10 cellular contexts compared by ENCODE assay signal in genomic region chr1:165424454-165425283, GRCh38. TPM values are rescaled to one million over a fixed set of nuclear protein-coding genes. Genes with fewer than 3 reads are reported as not detected.
DNase-seq lines count a peak whose midpoint lies in the region; ATAC-seq and TF ChIP-seq lines count a peak whose summit lies in the region.
"Had no signal": no experiment of that assay in that cellular context is flagged by ENCODE, and none has a peak within 500 bp of the region (broad histone marks: within the 10 kb centered on the region; RNA-seq: fewer than 3 reads in every experiment).

No MANE protein-coding gene starts in this region.

- H3K9ac ChIP-seq in IMR-90 (ENCODE audit: low read depth, low read length), result no peak overlapping the region

- H3K23ac ChIP-seq in IMR-90 (ENCODE audit: low read depth, low read length), result no peak overlapping the region

- POLR2A ChIA-PET in IMR-90 (lab: Charles Lee; ENCODE audit: unreplicated experiment), result no interaction called here

- H3K18ac ChIP-seq in IMR-90 (ENCODE audit: low read depth, low read length), result no peak overlapping the region

- no peak overlapping the region for H2AK5ac ChIP-seq in IMR-90 (ENCODE audit: low read depth, low read length)

- H2BK20ac ChIP-seq in IMR-90 (ENCODE audit: low read depth, low read length), result no peak overlapping the region

- H3K4ac ChIP-seq in IMR-90 (ENCODE audit: low read depth, low read length), result no peak overlapping the region

- H3K9me3 ChIP-seq in IMR-90 (ENCODE audit: control insufficient read depth, insufficient read depth, low read length), result no peaks in the 10 kb centered on the region
- H3K9me3 ChIP-seq in sigmoid colon, result no peaks in the 10 kb centered on the region
- H3K9me3 ChIP-seq in tibial artery, result no peaks in the 10 kb centered on the region

- H3K4me1 ChIP-seq in IMR-90 (ENCODE audit: control insufficient read depth, insufficient read depth, low read length) (no peaks in the 10 kb centered on the region), sigmoid colon (peaks cover 0 to 10% (median 0%) of the 10 kb centered on the region in 4 donors), tibial artery (peaks cover 0 to 7% (median 1%) of the 10 kb centered on the region in 4 donors)

- H2BK5ac ChIP-seq in IMR-90 (ENCODE audit: low read depth, low read length, poor library complexity, severe bottlenecking), result no peak overlapping the region

- ATAC-seq in GM18870 (IDR thresholded peaks at IDR 0.05; ENCODE audit: unreplicated experiment) (peak; percentile 76), IMR-90 (ENCODE audit: low read depth) (0 out of 2 replicates have a peak, but pooled peaks have one; percentile 17), GM19455 (IDR thresholded peaks at IDR 0.05; ENCODE audit: unreplicated experiment) (no peak)

- DNase-seq in IMR-90 (no peak), coronary artery (ENCODE audit: low spot score) (no peak), sigmoid colon (no peak), tibial artery (no peak), DMS114 treated with DMSO at 0.1 percent for 48 hours (lab: John Stamatoyannopoulos, UW; ENCODE audit: unreplicated experiment) (no peak), SW 1271 (lab: John Stamatoyannopoulos, UW) (no peak)
- DNase-seq: mesendoderm, NCI-H446 treated with DMSO at 0.1 percent for 48 hours had no signal

- TF ChIP-seq EP300 in sigmoid colon (IDR thresholded peaks at IDR 0.05), result no peak

- CTCF ChIA-PET in IMR-90 (lab: Yijun Ruan, JAX), result interaction anchor here (0.7 kb wide), 1 partner anchor 12 kb away, joined by 3 read pairs; no protein-coding TSS in a partner anchor

- no peak overlapping the region; the same call in 1 of the 2 replicates for H3K4me2 ChIP-seq in IMR-90 (ENCODE audit: low read depth, low read length)

- H3K9me1 ChIP-seq in IMR-90 (ENCODE audit: insufficient read depth, low read length), result no peaks in the 10 kb centered on the region

- H4K91ac ChIP-seq in IMR-90 (ENCODE audit: insufficient read depth, low read depth, low read length), result no peak overlapping the region

- peak overlapping the region; percentile 31 for H2AK9ac ChIP-seq in IMR-90 (replicated peaks; ENCODE audit: low read depth, low read length, poor library complexity)

- 42% methylated on average over 7 of the region's 10 CpGs; no CpG with 5 or more reads in 1 of the 2 experiments for WGBS in IMR-90 (ENCODE audit: extremely low coverage in 2 of 2, insufficient read length in 1 of 2), 2 experiments
- WGBS in sigmoid colon, 2 donors, result 59 to 70% methylated on average over 10 of the region's 10 CpGs

- peaks cover 1% of the 10 kb centered on the region; the same call in 1 of the 2 replicates for H3K27me3 ChIP-seq in IMR-90 (ENCODE audit: control insufficient read depth, insufficient read depth, low read length)
- no peaks in the 10 kb centered on the region for H3K27me3 ChIP-seq in sigmoid colon
- no peaks in the 10 kb centered on the region for H3K27me3 ChIP-seq in tibial artery

- H3K56ac ChIP-seq in IMR-90 (ENCODE audit: extremely low read depth, insufficient read depth, low read length), result no peak overlapping the region

- no peak overlapping the region for H4K5ac ChIP-seq in IMR-90 (ENCODE audit: low read depth, low read length)

- no TSS peak for BruUV-seq in IMR-90 (replicated peaks; lab: Mats Ljungman, UMichigan)

- no peak overlapping the region for H2BK15ac ChIP-seq in IMR-90 (ENCODE audit: low read depth, low read length)

- no peak for TF ChIP-seq RAD21 in IMR-90 (IDR thresholded peaks at IDR 0.05; ENCODE audit: low read length)

- H3K4me3 ChIP-seq in IMR-90 (ENCODE audit: insufficient read depth, low read depth, low read length), result no peak overlapping the region
- peak overlapping the region; percentile 56 for H3K4me3 ChIP-seq in coronary artery
- H3K4me3 ChIP-seq in sigmoid colon, result peak overlapping the region in 3 of 4 donors; percentile 1 to 17 (median 14)
- H3K4me3 ChIP-seq in tibial artery, result peak overlapping the region in 1 of 2 donors; percentile 33

- no peak overlapping the region for H3K27ac ChIP-seq in IMR-90 (ENCODE audit: insufficient read depth, low read length)
- peak overlapping the region; percentile 44 to 59 for H3K27ac ChIP-seq in coronary artery
- H3K27ac ChIP-seq in sigmoid colon, result peak overlapping the region; percentile 54 to 62 (median 58)
- H3K27ac ChIP-seq in tibial artery, result peak overlapping the region in 1 of 2 donors; percentile 41

- no peaks in the 10 kb centered on the region for H3K36me3 ChIP-seq in IMR-90 (ENCODE audit: control insufficient read depth, insufficient read depth, low read length)
- H3K36me3 ChIP-seq in sigmoid colon, result no peaks in the 10 kb centered on the region
- H3K36me3 ChIP-seq in tibial artery, result no peaks in the 10 kb centered on the region

- no peak overlapping the region for H2BK120ac ChIP-seq in IMR-90 (ENCODE audit: low read depth, low read length)

- H4K8ac ChIP-seq in IMR-90 (ENCODE audit: low read depth in 2 of 2, low read length in 2 of 2), result no peak overlapping the region

- TF ChIP-seq CTCF in IMR-90 (conservative IDR thresholded peaks at IDR 0.05; ENCODE audit: low read depth, low read length) (no peak), coronary artery (IDR thresholded peaks at IDR 0.05) (no peak), sigmoid colon (IDR thresholded peaks at IDR 0.05) (no peak), tibial artery (IDR thresholded peaks at IDR 0.05) (no peak)

- no peak for TF ChIP-seq POLR2A in IMR-90 (IDR thresholded peaks at IDR 0.05; ENCODE audit: low read depth, low read length)
- TF ChIP-seq POLR2A in sigmoid colon (IDR thresholded peaks at IDR 0.05), result no peak

- peak overlapping the region; percentile 8 for H2AFZ ChIP-seq in IMR-90 (replicated peaks; ENCODE audit: low read length, poor library complexity)

- no peaks in the 10 kb centered on the region for H3K79me1 ChIP-seq in IMR-90 (ENCODE audit: low read depth in 1 of 2, low read length in 2 of 2)

- no peak overlapping the region for H3K14ac ChIP-seq in IMR-90 (replicated peaks; ENCODE audit: low read depth, low read length)

- in situ Hi-C loops in IMR-90 (cut with MboI; ENCODE audit: low sequenced_read_pairs), result no loop called here

- H4K20me1 ChIP-seq in IMR-90 (ENCODE audit: insufficient read depth, low read length), result no peaks in the 10 kb centered on the region

- dilution Hi-C loops in IMR-90 (cut with HindIII; ENCODE audit: low sequenced_read_pairs, unreplicated experiment), result no loop called here

- intact Hi-C loops in IMR-90 (cut with micrococcal nuclease) (no loop called here), sigmoid colon (cut with DNase I) (no loop called here), tibial artery (cut with DNase I; ENCODE audit: low total_unique reads) (no loop called here)

TF ChIP-seq in IMR-90, 13 proteins besides CTCF, POLR2A, EP300 and RAD21:
- no peak for TF ChIP-seq FOS (IDR thresholded peaks at IDR 0.05; ENCODE audit: low read depth, low read length)
- TF ChIP-seq, protein P1, sequence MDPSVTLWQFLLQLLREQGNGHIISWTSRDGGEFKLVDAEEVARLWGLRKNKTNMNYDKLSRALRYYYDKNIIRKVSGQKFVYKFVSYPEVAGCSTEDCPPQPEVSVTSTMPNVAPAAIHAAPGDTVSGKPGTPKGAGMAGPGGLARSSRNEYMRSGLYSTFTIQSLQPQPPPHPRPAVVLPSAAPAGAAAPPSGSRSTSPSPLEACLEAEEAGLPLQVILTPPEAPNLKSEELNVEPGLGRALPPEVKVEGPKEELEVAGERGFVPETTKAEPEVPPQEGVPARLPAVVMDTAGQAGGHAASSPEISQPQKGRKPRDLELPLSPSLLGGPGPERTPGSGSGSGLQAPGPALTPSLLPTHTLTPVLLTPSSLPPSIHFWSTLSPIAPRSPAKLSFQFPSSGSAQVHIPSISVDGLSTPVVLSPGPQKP (IDR thresholded peaks at IDR 0.05; ENCODE audit: borderline replicate concordance, low read depth, low read length), result no peak
- TF ChIP-seq BHLHE40 (IDR thresholded peaks at IDR 0.05; ENCODE audit: low read depth, low read length), result no peak
- TF ChIP-seq, protein P2, sequence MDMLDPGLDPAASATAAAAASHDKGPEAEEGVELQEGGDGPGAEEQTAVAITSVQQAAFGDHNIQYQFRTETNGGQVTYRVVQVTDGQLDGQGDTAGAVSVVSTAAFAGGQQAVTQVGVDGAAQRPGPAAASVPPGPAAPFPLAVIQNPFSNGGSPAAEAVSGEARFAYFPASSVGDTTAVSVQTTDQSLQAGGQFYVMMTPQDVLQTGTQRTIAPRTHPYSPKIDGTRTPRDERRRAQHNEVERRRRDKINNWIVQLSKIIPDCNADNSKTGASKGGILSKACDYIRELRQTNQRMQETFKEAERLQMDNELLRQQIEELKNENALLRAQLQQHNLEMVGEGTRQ (IDR thresholded peaks at IDR 0.05; ENCODE audit: low read depth, low read length), result no peak

RNA-seq across cellular contexts. Expression of gene RXRG, which starts 20.3 kb away (rescaled TPM):
- total RNA-seq in IMR-90 (2012; rRNA removed), result not detected in 2 replicates
- not detected in 2 replicates for polyA plus RNA-seq in IMR-90 (2012; rRNA removed)
- not detected in 2 replicates for polyA plus RNA-seq in IMR-90 (2012; cell fraction: cytosol; rRNA removed)
- polyA plus RNA-seq in IMR-90 (2012; cell fraction: nucleus; rRNA removed; ENCODE audit: low replicate concordance), result not detected in 2 replicates
- total RNA-seq in sigmoid colon, result 1 to 10 TPM in 3 of 4 donors, under 1 TPM in 1; 0.55 to 2.1 (median 1.4) TPM
- polyA plus RNA-seq in sigmoid colon, result 1 to 10 TPM in 1 of 3 donors, under 1 TPM in 2; 0.69 to 1.8 (median 0.82) TPM
